In the genomic region with DNA sequence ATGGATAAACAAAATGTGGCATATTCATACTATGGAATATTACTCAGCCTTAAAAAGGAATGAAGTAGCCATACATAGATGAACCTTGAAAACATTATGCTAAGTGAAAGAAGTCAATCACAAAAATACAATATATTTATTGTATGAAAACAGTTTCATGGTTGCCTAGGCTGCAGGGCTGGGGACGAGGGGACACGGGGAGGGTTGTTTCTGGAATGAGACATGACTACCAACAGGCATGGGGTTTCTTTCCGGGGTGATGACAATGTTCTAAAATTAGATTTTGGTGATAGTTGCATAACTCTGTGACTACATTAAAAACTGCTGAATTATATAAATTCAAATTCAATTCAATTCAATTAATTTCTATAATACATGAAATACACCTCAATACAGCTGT, we compare ENCODE assay signal across 26 cellular contexts.
"Had no signal": no experiment of that assay in that cellular context is flagged by ENCODE, and none has a peak within 500 bp of the region (broad histone marks: within the 10 kb centered on the region; RNA-seq: fewer than 3 reads in every experiment).

No MANE protein-coding gene starts in this region.

- H3K4me3 ChIP-seq: ascending aorta, breast epithelium, cardiac muscle cell, colonic mucosa, esophagus squamous epithelium had no signal

- H3K4me1 ChIP-seq: ascending aorta, breast epithelium, colonic mucosa, esophagus squamous epithelium had no signal

- H3K27me3 ChIP-seq: ascending aorta, breast epithelium, colonic mucosa had no signal

- H3K27ac ChIP-seq: breast epithelium, cardiac muscle cell, colonic mucosa, epithelial cell of prostate, esophagus squamous epithelium had no signal

- H3K27ac Mint-ChIP-seq: activated CD4-positive, alpha-beta memory T cell treated with anti-CD3 and anti-CD28 coated beads, Interleukin-2, amount 10 ng/mL, durations not matched to agents 7 days and 5 days; activated CD4-positive, alpha-beta T cell treated with anti-CD3 and anti-CD28 coated beads, Interleukin-2, amount 10 ng/mL, durations not matched to agents 7 days and 5 days; activated naive CD4-positive, alpha-beta T cell treated with anti-CD3 and anti-CD28 coated beads, Interleukin-2, amount 10 ng/mL, durations not matched to agents 7 days and 5 days; activated naive CD4-positive, alpha-beta T cell treated with anti-CD3 and anti-CD28 coated beads, Interleukin-2, amount 50 U/mL, for 72 hours; activated naive CD8-positive, alpha-beta T cell treated with anti-CD3 and anti-CD28 coated beads, Interleukin-2, amount 10 ng/mL, durations not matched to agents 7 days and 5 days; activated T-cell treated with anti-CD3 and anti-CD28 coated beads, Interleukin-2, amount 50 U/mL, for 24 hours; activated T-cell treated with anti-CD3 and anti-CD28 coated beads, Interleukin-2, amount 50 U/mL, for 72 hours; brain; effector memory CD8-positive, alpha-beta T cell had no signal

- H3K4me3 Mint-ChIP-seq: activated CD4-positive, alpha-beta memory T cell treated with anti-CD3 and anti-CD28 coated beads, Interleukin-2, amount 10 ng/mL, durations not matched to agents 7 days and 5 days; activated CD4-positive, alpha-beta T cell treated with anti-CD3 and anti-CD28 coated beads, Interleukin-2, amount 10 ng/mL, durations not matched to agents 7 days and 5 days; activated naive CD4-positive, alpha-beta T cell treated with anti-CD3 and anti-CD28 coated beads, Interleukin-2, amount 10 ng/mL, durations not matched to agents 7 days and 5 days; activated naive CD8-positive, alpha-beta T cell treated with anti-CD3 and anti-CD28 coated beads, Interleukin-2, amount 10 ng/mL, durations not matched to agents 7 days and 5 days; activated T-cell treated with anti-CD3 and anti-CD28 coated beads, Interleukin-2, amount 50 U/mL, for 24 hours; activated T-cell treated with anti-CD3 and anti-CD28 coated beads, Interleukin-2, amount 50 U/mL, for 72 hours; brain; effector memory CD8-positive, alpha-beta T cell had no signal

- H3K9me3 ChIP-seq: colonic mucosa had no signal

- H3K36me3 Mint-ChIP-seq: activated naive CD4-positive, alpha-beta T cell treated with anti-CD3 and anti-CD28 coated beads, Interleukin-2, amount 10 ng/mL, durations not matched to agents 7 days and 5 days; activated naive CD8-positive, alpha-beta T cell treated with anti-CD3 and anti-CD28 coated beads, Interleukin-2, amount 10 ng/mL, durations not matched to agents 7 days and 5 days had no signal

- H3K36me3 ChIP-seq: ascending aorta, breast epithelium, cardiac muscle cell, colonic mucosa, esophagus squamous epithelium had no signal

- ATAC-seq: activated naive CD4-positive, alpha-beta T cell treated with anti-CD3 and anti-CD28 coated beads, Interleukin-2, amount 50 U/mL, for 72 hours; activated T-cell treated with anti-CD3 and anti-CD28 coated beads, Interleukin-2, amount 50 U/mL, for 72 hours; effector memory CD8-positive, alpha-beta T cell had no signal

- DNase-seq: activated CD4-positive, alpha-beta memory T cell treated with anti-CD3 and anti-CD28 coated beads, Interleukin-2, amount 10 ng/mL, durations not matched to agents 7 days and 5 days; activated CD4-positive, alpha-beta T cell treated with anti-CD3 and anti-CD28 coated beads for 1 hour; activated CD4-positive, alpha-beta T cell treated with anti-CD3 and anti-CD28 coated beads for 4 hours; activated CD4-positive, alpha-beta T cell treated with anti-CD3 and anti-CD28 coated beads, Interleukin-2, amount 10 ng/mL, durations not matched to agents 7 days and 5 days; activated CD4-positive, alpha-beta T cell treated with anti-CD3 and anti-CD28 coated beads, Interleukin-2, amount 50 U/mL, for 4 hours; activated CD8-positive, alpha-beta memory T cell treated with anti-CD3 and anti-CD28 coated beads, Interleukin-2, amount 50 U/mL, for 4 hours; activated gamma-delta T cell; activated naive CD4-positive, alpha-beta T cell; activated naive CD4-positive, alpha-beta T cell treated with anti-CD3 and anti-CD28 coated beads, Interleukin-2, amount 10 ng/mL, durations not matched to agents 7 days and 5 days; activated naive CD8-positive, alpha-beta T cell treated with anti-CD3 and anti-CD28 coated beads, Interleukin-2, amount 10 ng/mL, durations not matched to agents 7 days and 5 days; activated T-cell treated with anti-CD3 and anti-CD28 coated beads, Interleukin-2, amount 50 U/mL, for 24 hours; activated T-cell treated with anti-CD3 and anti-CD28 coated beads, Interleukin-2, amount 50 U/mL, for 72 hours; central memory CD4-positive, alpha-beta T cell; cerebellar nuclear complex; colonic mucosa; dermis blood vessel endothelial cell; effector CD4-positive, alpha-beta T cell; effector memory CD8-positive, alpha-beta T cell; esophagus squamous epithelium; T-helper 2 cell had no signal

- H3K4me1 Mint-ChIP-seq: brain had no signal
